In the genomic region with DNA sequence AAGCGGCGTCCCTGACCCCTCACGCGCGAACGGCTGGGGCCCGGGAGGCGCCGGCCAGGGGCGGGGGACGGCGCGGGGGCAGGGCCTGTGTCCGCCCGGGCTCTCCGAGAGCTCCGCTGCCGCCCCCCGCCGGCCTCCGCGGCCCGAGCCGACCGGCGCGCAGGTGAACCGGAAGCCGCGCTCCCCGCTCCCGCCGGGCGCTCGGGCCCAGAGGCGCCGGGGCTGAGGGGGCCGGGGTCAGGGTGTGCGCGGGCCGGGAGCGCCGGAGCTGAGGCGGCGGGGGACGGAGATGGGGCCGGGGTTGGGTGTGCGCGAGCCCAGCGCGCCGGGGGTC, we compare ENCODE assay signal across 1 cellular context.
TF ChIP-seq lines count a peak whose summit lies in the region.

No MANE protein-coding gene starts in this region.

TF ChIP-seq in neural cell, 6 proteins besides CTCF, POLR2A, EP300 and RAD21 (continued from another document):
- TF ChIP-seq, protein P1, sequence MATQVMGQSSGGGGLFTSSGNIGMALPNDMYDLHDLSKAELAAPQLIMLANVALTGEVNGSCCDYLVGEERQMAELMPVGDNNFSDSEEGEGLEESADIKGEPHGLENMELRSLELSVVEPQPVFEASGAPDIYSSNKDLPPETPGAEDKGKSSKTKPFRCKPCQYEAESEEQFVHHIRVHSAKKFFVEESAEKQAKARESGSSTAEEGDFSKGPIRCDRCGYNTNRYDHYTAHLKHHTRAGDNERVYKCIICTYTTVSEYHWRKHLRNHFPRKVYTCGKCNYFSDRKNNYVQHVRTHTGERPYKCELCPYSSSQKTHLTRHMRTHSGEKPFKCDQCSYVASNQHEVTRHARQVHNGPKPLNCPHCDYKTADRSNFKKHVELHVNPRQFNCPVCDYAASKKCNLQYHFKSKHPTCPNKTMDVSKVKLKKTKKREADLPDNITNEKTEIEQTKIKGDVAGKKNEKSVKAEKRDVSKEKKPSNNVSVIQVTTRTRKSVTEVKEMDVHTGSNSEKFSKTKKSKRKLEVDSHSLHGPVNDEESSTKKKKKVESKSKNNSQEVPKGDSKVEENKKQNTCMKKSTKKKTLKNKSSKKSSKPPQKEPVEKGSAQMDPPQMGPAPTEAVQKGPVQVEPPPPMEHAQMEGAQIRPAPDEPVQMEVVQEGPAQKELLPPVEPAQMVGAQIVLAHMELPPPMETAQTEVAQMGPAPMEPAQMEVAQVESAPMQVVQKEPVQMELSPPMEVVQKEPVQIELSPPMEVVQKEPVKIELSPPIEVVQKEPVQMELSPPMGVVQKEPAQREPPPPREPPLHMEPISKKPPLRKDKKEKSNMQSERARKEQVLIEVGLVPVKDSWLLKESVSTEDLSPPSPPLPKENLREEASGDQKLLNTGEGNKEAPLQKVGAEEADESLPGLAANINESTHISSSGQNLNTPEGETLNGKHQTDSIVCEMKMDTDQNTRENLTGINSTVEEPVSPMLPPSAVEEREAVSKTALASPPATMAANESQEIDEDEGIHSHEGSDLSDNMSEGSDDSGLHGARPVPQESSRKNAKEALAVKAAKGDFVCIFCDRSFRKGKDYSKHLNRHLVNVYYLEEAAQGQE (IDR thresholded peaks at IDR 0.05; ENCODE audit: borderline replicate concordance) = peak; percentile 17
- peak; percentile 0 for TF ChIP-seq MXI1 (conservative IDR thresholded peaks at IDR 0.05; ENCODE audit: poor library complexity, severe bottlenecking)
